ENCODE assay signal across 8 cellular contexts in the genomic region with DNA sequence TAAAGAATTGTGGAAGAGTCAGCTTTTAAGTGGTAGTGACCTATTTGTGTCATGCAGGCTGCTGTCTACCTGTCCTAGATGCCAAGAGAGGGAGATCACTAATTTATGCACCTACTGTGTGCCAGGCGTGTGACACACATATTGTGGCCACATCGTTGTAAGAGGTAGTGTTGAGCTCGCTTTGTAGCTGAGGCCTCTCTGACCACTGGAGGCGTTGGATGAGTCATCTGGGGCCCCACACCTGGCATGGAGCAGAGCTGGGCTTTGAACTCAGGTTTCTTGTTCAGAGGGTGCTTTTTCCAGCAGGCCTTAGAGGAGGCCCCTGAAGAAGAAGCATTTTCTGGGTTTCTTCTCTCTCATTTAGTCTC. TPM values are rescaled to one million over a fixed set of nuclear protein-coding genes. Genes with fewer than 3 reads are reported as not detected.
DNase-seq lines count a peak whose midpoint lies in the region; ATAC-seq and TF ChIP-seq lines count a peak whose summit lies in the region.

No MANE protein-coding gene starts in this region.

- peaks cover 0 to 18% (median 2%) of the 10 kb centered on the region in 4 donors for H3K4me1 ChIP-seq in tibial artery

- peak; percentile 75 for ATAC-seq in GM21526 (IDR thresholded peaks at IDR 0.05; ENCODE audit: low FRiP score, unreplicated experiment)
- ATAC-seq in GM21737 (IDR thresholded peaks at IDR 0.05; ENCODE audit: unreplicated experiment) = no peak

- H3K27ac ChIP-seq in tibial artery = peak overlapping the region; percentile 52 to 57

- H3K36me3 ChIP-seq in tibial artery = peaks cover 0 to 8% (median 5%) of the 10 kb centered on the region in 3 donors

- TF ChIP-seq CTCF in GM12865 (IDR thresholded peaks at IDR 0.05; ENCODE audit: insufficient read depth, low read depth, low read length, missing control alignments) = no peak
- TF ChIP-seq CTCF in choroid plexus epithelial cell (conservative IDR thresholded peaks at IDR 0.05; ENCODE audit: low read depth, low read length) = peak; percentile 27
- no peak for TF ChIP-seq CTCF in tibial artery (IDR thresholded peaks at IDR 0.05)

- no peak overlapping the region for H3K4me3 ChIP-seq in GM12865 (ENCODE audit: low read depth, low read length)
- H3K4me3 ChIP-seq in choroid plexus epithelial cell (ENCODE audit: low read depth, low read length) = no peak overlapping the region
- H3K4me3 ChIP-seq in tibial artery = no peak overlapping the region

- no peaks in the 10 kb centered on the region for H3K27me3 ChIP-seq in tibial artery

- intact Hi-C loops in tibial artery (cut with DNase I; ENCODE audit: low total_unique reads) = no loop called here

- no peaks in the 10 kb centered on the region for H3K9me3 ChIP-seq in tibial artery

- DNase-seq in GM12865 (ENCODE audit: low read depth) = peak; percentile 87
- DNase-seq in M059J (ENCODE audit: low read depth) = peak; percentile 65
- DNase-seq in choroid plexus epithelial cell (ENCODE audit: low read depth) = peak; percentile 70
- DNase-seq in tibial artery = no peak
- DNase-seq in effector CD8-positive, alpha-beta T cell (lab: John Stamatoyannopoulos, UW) = no peak
- DNase-seq in retina = no peak

RNA-seq across cellular contexts. Expression of a gene that starts 52.3 kb away (rescaled TPM):
- total RNA-seq in M059J (2014; rRNA removed; shearing (Covaris generic)) = 96.1 and 113 TPM in 2 replicates

Comparison
In these comparisons a context has a peak if more than half of its experiments do, and no peak if none do; other contexts are left out.
1. DNase-seq: peak in GM12865 (single experiment), M059J (single experiment) and choroid plexus epithelial cell (single experiment); none in tibial artery (0 of 2), effector CD8-positive, alpha-beta T cell (single experiment) and retina (single experiment).